ENCODE assay signal across 22 cellular contexts in genomic region chr22:29932121-29932520, GRCh38.
"Had no signal": no experiment of that assay in that cellular context is flagged by ENCODE, and none has a peak within 500 bp of the region (broad histone marks: within the 10 kb centered on the region; RNA-seq: fewer than 3 reads in every experiment).

No MANE protein-coding gene starts in this region.

- H3K36me3 Mint-ChIP-seq: activated CD4-positive, alpha-beta memory T cell treated with anti-CD3 and anti-CD28 coated beads for 36 hours had no signal

- H3K27ac Mint-ChIP-seq: activated B cell treated with CpG ODN at 0.5 μM for 24 hours; activated CD4-positive, alpha-beta memory T cell treated with anti-CD3 and anti-CD28 coated beads for 36 hours; activated naive CD8-positive, alpha-beta T cell treated with anti-CD3 and anti-CD28 coated beads, Interleukin-2, amount 10 ng/mL, durations not matched to agents 7 days and 5 days; neural progenitor cell; T-helper 1 cell treated with Interleukin-12 subunit alpha and Interleukin-12 subunit beta and Interleukin-4 antibody, amounts not matched to agents 30 μg/mL and 1 μg/mL, for 36 hours had no signal

- H3K4me3 ChIP-seq: coronary artery, gastroesophageal sphincter, left ventricle myocardium inferior, neural progenitor cell, psoas muscle, right atrium auricular region, stomach, suprapubic skin, tibial nerve had no signal

- H3K27ac ChIP-seq: coronary artery, epithelial cell of prostate, gastroesophageal sphincter, left ventricle myocardium inferior, neural progenitor cell, psoas muscle, right atrium auricular region, stomach, suprapubic skin, tibial nerve had no signal

- H3K9ac ChIP-seq: neural progenitor cell had no signal

- ATAC-seq: gastroesophageal sphincter; naive thymus-derived CD8-positive, alpha-beta T cell; psoas muscle had no signal

- H3K4me1 ChIP-seq: neural progenitor cell had no signal

- H3K27me3 ChIP-seq: gastroesophageal sphincter, neural progenitor cell, right atrium auricular region, stomach, suprapubic skin, tibial nerve had no signal

- H3K36me3 ChIP-seq: gastroesophageal sphincter, left ventricle myocardium inferior, neural progenitor cell, right atrium auricular region, stomach, suprapubic skin, tibial nerve had no signal

- H3K27me3 Mint-ChIP-seq: activated B cell treated with CpG ODN at 0.5 μM for 24 hours; activated CD4-positive, alpha-beta memory T cell treated with anti-CD3 and anti-CD28 coated beads for 36 hours; naive thymus-derived CD8-positive, alpha-beta T cell had no signal

- H2AFZ ChIP-seq: neural progenitor cell had no signal

- H3K9me3 Mint-ChIP-seq: activated B cell treated with CpG ODN at 0.5 μM for 24 hours; activated CD4-positive, alpha-beta memory T cell treated with anti-CD3 and anti-CD28 coated beads for 36 hours; activated naive CD8-positive, alpha-beta T cell treated with anti-CD3 and anti-CD28 coated beads, Interleukin-2, amount 10 ng/mL, durations not matched to agents 7 days and 5 days; naive thymus-derived CD8-positive, alpha-beta T cell; T-helper 1 cell treated with Interleukin-12 subunit alpha and Interleukin-12 subunit beta and Interleukin-4 antibody, amounts not matched to agents 30 μg/mL and 1 μg/mL, for 36 hours had no signal

- DNase-seq: activated B cell treated with CpG ODN at 0.5 μM for 24 hours; activated CD4-positive, alpha-beta memory T cell treated with anti-CD3 and anti-CD28 coated beads for 36 hours; activated CD4-positive, alpha-beta T cell treated with anti-CD3 and anti-CD28 coated beads for 4 hours; activated gamma-delta T cell; activated naive CD8-positive, alpha-beta T cell treated with anti-CD3 and anti-CD28 coated beads, Interleukin-2, amount 10 ng/mL, durations not matched to agents 7 days and 5 days; amygdala; cerebellar nuclear complex; head of caudate nucleus; hypothalamus; left ventricle myocardium inferior; naive thymus-derived CD8-positive, alpha-beta T cell; psoas muscle; stimulated activated CD4-positive, alpha-beta T cell treated with anti-CD3 and anti-CD28 coated beads, Interleukin-4, amount 100 ng/mL, for 4 hours; stomach had no signal

- H3K4me2 ChIP-seq: neural progenitor cell had no signal

- H3K4me3 Mint-ChIP-seq: activated B cell treated with CpG ODN at 0.5 μM for 24 hours; activated CD4-positive, alpha-beta memory T cell treated with anti-CD3 and anti-CD28 coated beads for 36 hours; activated naive CD8-positive, alpha-beta T cell treated with anti-CD3 and anti-CD28 coated beads, Interleukin-2, amount 10 ng/mL, durations not matched to agents 7 days and 5 days; naive thymus-derived CD8-positive, alpha-beta T cell; neural progenitor cell; T-helper 1 cell treated with Interleukin-12 subunit alpha and Interleukin-12 subunit beta and Interleukin-4 antibody, amounts not matched to agents 30 μg/mL and 1 μg/mL, for 36 hours had no signal

- H3K9me3 ChIP-seq: gastroesophageal sphincter, left ventricle myocardium inferior, psoas muscle, right atrium auricular region, stomach, suprapubic skin, tibial nerve had no signal

- H3K4me1 Mint-ChIP-seq: neural progenitor cell had no signal
